Comparison of ENCODE assay signal across 1 cellular context in the genomic region with DNA sequence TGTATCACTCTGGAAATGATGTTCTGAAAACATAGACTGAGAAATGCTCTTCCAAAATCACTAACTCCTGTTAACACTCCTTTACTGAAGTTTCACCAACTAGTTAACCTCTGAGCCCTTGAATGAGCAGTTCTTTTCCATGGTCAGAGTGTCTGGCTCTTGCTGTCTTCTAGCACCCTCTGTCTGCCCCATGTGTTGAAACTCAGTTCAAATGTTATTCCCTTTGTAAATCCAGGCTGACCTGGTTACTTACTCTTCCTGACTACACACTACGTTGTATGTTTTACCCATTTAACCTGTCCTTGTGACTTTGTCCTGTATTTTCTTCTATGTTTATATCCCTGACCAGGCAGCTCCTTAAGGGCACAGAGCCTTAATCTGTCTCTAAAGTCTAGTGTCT.
TF ChIP-seq lines count a peak whose summit lies in the region.

No MANE protein-coding gene starts in this region.

TF ChIP-seq in GM23338, 12 proteins besides CTCF, POLR2A, EP300 and RAD21 (continued from another document):
- TF ChIP-seq, protein P1, sequence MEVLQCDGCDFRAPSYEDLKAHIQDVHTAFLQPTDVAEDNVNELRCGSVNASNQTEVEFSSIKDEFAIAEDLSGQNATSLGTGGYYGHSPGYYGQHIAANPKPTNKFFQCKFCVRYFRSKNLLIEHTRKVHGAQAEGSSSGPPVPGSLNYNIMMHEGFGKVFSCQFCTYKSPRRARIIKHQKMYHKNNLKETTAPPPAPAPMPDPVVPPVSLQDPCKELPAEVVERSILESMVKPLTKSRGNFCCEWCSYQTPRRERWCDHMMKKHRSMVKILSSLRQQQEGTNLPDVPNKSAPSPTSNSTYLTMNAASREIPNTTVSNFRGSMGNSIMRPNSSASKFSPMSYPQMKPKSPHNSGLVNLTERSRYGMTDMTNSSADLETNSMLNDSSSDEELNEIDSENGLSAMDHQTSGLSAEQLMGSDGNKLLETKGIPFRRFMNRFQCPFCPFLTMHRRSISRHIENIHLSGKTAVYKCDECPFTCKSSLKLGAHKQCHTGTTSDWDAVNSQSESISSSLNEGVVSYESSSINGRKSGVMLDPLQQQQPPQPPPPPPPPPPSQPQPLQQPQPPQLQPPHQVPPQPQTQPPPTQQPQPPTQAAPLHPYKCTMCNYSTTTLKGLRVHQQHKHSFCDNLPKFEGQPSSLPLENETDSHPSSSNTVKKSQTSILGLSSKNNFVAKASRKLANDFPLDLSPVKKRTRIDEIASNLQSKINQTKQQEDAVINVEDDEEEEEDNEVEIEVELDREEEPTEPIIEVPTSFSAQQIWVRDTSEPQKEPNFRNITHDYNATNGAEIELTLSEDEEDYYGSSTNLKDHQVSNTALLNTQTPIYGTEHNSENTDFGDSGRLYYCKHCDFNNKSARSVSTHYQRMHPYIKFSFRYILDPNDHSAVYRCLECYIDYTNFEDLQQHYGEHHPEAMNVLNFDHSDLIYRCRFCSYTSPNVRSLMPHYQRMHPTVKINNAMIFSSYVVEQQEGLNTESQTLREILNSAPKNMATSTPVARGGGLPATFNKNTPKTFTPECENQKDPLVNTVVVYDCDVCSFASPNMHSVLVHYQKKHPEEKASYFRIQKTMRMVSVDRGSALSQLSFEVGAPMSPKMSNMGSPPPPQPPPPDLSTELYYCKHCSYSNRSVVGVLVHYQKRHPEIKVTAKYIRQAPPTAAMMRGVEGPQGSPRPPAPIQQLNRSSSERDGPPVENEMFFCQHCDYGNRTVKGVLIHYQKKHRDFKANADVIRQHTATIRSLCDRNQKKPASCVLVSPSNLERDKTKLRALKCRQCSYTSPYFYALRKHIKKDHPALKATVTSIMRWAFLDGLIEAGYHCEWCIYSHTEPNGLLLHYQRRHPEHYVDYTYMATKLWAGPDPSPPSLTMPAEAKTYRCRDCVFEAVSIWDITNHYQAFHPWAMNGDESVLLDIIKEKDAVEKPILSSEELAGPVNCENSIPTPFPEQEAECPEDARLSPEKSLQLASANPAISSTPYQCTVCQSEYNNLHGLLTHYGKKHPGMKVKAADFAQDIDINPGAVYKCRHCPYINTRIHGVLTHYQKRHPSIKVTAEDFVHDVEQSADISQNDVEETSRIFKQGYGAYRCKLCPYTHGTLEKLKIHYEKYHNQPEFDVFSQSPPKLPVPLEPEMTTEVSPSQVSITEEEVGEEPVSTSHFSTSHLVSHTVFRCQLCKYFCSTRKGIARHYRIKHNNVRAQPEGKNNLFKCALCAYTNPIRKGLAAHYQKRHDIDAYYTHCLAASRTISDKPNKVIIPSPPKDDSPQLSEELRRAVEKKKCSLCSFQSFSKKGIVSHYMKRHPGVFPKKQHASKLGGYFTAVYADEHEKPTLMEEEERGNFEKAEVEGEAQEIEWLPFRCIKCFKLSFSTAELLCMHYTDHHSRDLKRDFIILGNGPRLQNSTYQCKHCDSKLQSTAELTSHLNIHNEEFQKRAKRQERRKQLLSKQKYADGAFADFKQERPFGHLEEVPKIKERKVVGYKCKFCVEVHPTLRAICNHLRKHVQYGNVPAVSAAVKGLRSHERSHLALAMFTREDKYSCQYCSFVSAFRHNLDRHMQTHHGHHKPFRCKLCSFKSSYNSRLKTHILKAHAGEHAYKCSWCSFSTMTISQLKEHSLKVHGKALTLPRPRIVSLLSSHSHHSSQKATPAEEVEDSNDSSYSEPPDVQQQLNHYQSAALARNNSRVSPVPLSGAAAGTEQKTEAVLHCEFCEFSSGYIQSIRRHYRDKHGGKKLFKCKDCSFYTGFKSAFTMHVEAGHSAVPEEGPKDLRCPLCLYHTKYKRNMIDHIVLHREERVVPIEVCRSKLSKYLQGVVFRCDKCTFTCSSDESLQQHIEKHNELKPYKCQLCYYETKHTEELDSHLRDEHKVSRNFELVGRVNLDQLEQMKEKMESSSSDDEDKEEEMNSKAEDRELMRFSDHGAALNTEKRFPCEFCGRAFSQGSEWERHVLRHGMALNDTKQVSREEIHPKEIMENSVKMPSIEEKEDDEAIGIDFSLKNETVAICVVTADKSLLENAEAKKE (CRISPR knock-in tag; IDR thresholded peaks at IDR 0.05): no peak
- no peak for TF ChIP-seq CREB1 (CRISPR knock-in tag; IDR thresholded peaks at IDR 0.05; ENCODE audit: low read depth)
TF ChIP-seq in GM23338: peak in this region for 0.
